In genomic region chr10:43255644-43256431, GRCh38 we compare ENCODE assay signal across 8 cellular contexts. TPM values are rescaled to one million over a fixed set of nuclear protein-coding genes. Genes with fewer than 3 reads are reported as not detected.
DNase-seq lines count a peak whose midpoint lies in the region; ATAC-seq and TF ChIP-seq lines count a peak whose summit lies in the region.

No MANE protein-coding gene starts in this region.

- CTCF ChIA-PET in activated CD4-positive, alpha-beta memory T cell treated with anti-CD3 and anti-CD28 coated beads, Interleukin-2, amount 10 ng/mL, durations not matched to agents 7 days and 5 days (lab: Charles Lee) = interaction anchor here (0.6 to 2.8 kb wide), 12 partner anchors 10 to 124 kb away, joined by 3 to 15 read pairs (median 4); no protein-coding TSS in a partner anchor

- no peaks in the 10 kb centered on the region for H3K79me2 ChIP-seq in Karpas-422 (ENCODE audit: low read length)

- TF ChIP-seq CTCF in GM20000 (IDR thresholded peaks at IDR 0.05; ENCODE audit: extremely low read depth, missing control alignments) = peak; percentile 59

- H3K36me3 Mint-ChIP-seq in activated CD4-positive, alpha-beta memory T cell treated with anti-CD3 and anti-CD28 coated beads, Interleukin-2, amount 10 ng/mL, durations not matched to agents 7 days and 5 days (ENCODE audit: low read depth) = no peaks in the 10 kb centered on the region

- no peak overlapping the region; the same call in 1 of the 2 replicates for H2AFZ ChIP-seq in Karpas-422 (ENCODE audit: low read length)

- H3K27me3 Mint-ChIP-seq in activated CD4-positive, alpha-beta memory T cell treated with anti-CD3 and anti-CD28 coated beads, Interleukin-2, amount 10 ng/mL, durations not matched to agents 7 days and 5 days = peaks cover 1% of the 10 kb centered on the region

- no peak overlapping the region for H3K4me3 ChIP-seq in Karpas-422 (ENCODE audit: low read length)

- no peaks in the 10 kb centered on the region for H3K27me3 ChIP-seq in Karpas-422 (ENCODE audit: low read length)

- no peaks in the 10 kb centered on the region for H3K36me3 ChIP-seq in Karpas-422 (ENCODE audit: insufficient read depth, low read length)

- DNase-seq in SIG-M5 treated with dmso at 0.1 percent for 504 hours (lab: John Stamatoyannopoulos, UW; ENCODE audit: unreplicated experiment) = peak; percentile 36
- DNase-seq in SIG-M5 (lab: John Stamatoyannopoulos, UW) = no peak
- DNase-seq in GM20000 (ENCODE audit: low spot score) = peak; percentile 79
- peak; percentile 85 for DNase-seq in Karpas-422
- DNase-seq in activated CD4-positive, alpha-beta memory T cell treated with anti-CD3 and anti-CD28 coated beads, Interleukin-2, amount 10 ng/mL, durations not matched to agents 7 days and 5 days = peak; percentile 60
- DNase-seq in hepatic stellate cell (ENCODE audit: low spot score) = peak; percentile 67
- DNase-seq in stimulated activated naive CD8-positive, alpha-beta T cell treated with anti-CD3 and anti-CD28 coated beads, Interleukin-15, Interleukin-2, amounts not matched to agents 100 U/mL and 50 U/mL, for 24 hours = peak; percentile 56

- H3K9ac ChIP-seq in Karpas-422 (ENCODE audit: low read length) = no peak overlapping the region

- no peaks in the 10 kb centered on the region for H3K9me3 ChIP-seq in Karpas-422 (ENCODE audit: low read length)

- H3K9me3 Mint-ChIP-seq in activated CD4-positive, alpha-beta memory T cell treated with anti-CD3 and anti-CD28 coated beads, Interleukin-2, amount 10 ng/mL, durations not matched to agents 7 days and 5 days = no peaks in the 10 kb centered on the region

- peak; percentile 64 for ATAC-seq in stimulated activated naive CD8-positive, alpha-beta T cell treated with anti-CD3 and anti-CD28 coated beads, Interleukin-15, Interleukin-2, amounts not matched to agents 100 U/mL and 50 U/mL, for 24 hours
- no peak for ATAC-seq in GM18517 (IDR thresholded peaks at IDR 0.05; ENCODE audit: unreplicated experiment)

- no peak overlapping the region for H3K4me2 ChIP-seq in Karpas-422 (ENCODE audit: low read depth, low read length, poor library complexity, severe bottlenecking)

- no peaks in the 10 kb centered on the region for H3K9me2 ChIP-seq in Karpas-422 (replicated peaks; ENCODE audit: insufficient read depth, low read length)

- H3K4me1 Mint-ChIP-seq in activated CD4-positive, alpha-beta memory T cell treated with anti-CD3 and anti-CD28 coated beads, Interleukin-2, amount 10 ng/mL, durations not matched to agents 7 days and 5 days = peaks cover 6% of the 10 kb centered on the region

- no peak overlapping the region for H3K27ac ChIP-seq in Karpas-422 (ENCODE audit: low read length)

- H3K4me1 ChIP-seq in Karpas-422 (ENCODE audit: low read length) = peaks cover 7% of the 10 kb centered on the region; the same call in 1 of the 2 replicates

- no peak overlapping the region for H3K27ac Mint-ChIP-seq in activated CD4-positive, alpha-beta memory T cell treated with anti-CD3 and anti-CD28 coated beads, Interleukin-2, amount 10 ng/mL, durations not matched to agents 7 days and 5 days

- no peaks in the 10 kb centered on the region for H4K20me1 ChIP-seq in Karpas-422 (ENCODE audit: insufficient read depth, low read depth, low read length)

- POLR2A ChIA-PET in activated CD4-positive, alpha-beta memory T cell treated with anti-CD3 and anti-CD28 coated beads, Interleukin-2, amount 10 ng/mL, durations not matched to agents 7 days and 5 days (lab: Charles Lee) = no interaction called here

- H3K4me3 Mint-ChIP-seq in activated CD4-positive, alpha-beta memory T cell treated with anti-CD3 and anti-CD28 coated beads, Interleukin-2, amount 10 ng/mL, durations not matched to agents 7 days and 5 days = no peak overlapping the region

RNA-seq across cellular contexts. Expression of gene RASGEF1A, which starts 11.0 kb away (rescaled TPM):
- not detected in 2 replicates for total RNA-seq in Karpas-422 (2014; rRNA removed; shearing (Covaris generic); ENCODE audit: low replicate concordance)
- total RNA-seq in activated CD4-positive, alpha-beta memory T cell treated with anti-CD3 and anti-CD28 coated beads, Interleukin-2, amount 10 ng/mL, durations not matched to agents 7 days and 5 days = 1 to 10 TPM; 4.4 to 6.6 TPM
